ENCODE assay signal across 13 cellular contexts in genomic region chr17:68351395-68351794, GRCh38.
DNase-seq lines count a peak whose midpoint lies in the region; ATAC-seq and TF ChIP-seq lines count a peak whose summit lies in the region.
"Had no signal": no experiment of that assay in that cellular context is flagged by ENCODE, and none has a peak within 500 bp of the region (broad histone marks: within the 10 kb centered on the region; RNA-seq: fewer than 3 reads in every experiment).

No MANE protein-coding gene starts in this region.

- no peaks in the 10 kb centered on the region for H3K9me3 ChIP-seq in heart left ventricle
- H3K9me3 ChIP-seq: BLaER1 treated with 17β-estradiol and CSF1 and Interleukin-3, amounts not matched to agents 10 nM and 100 nM had no signal

- H3K4me1 ChIP-seq in ACC112 (ENCODE audit: control insufficient read depth, insufficient read depth, low read length, unreplicated experiment) (peaks cover 25% of the 10 kb centered on the region), heart left ventricle (peaks cover 0 to 66% (median 0%) of the 10 kb centered on the region in 12 donors)

- H3K27me3 ChIP-seq in ACC112 (ENCODE audit: insufficient read depth, low read length) (no peaks in the 10 kb centered on the region), heart left ventricle (no peaks in the 10 kb centered on the region)

- no peaks in the 10 kb centered on the region for H3K27me3 Mint-ChIP-seq in activated T-helper 17 cell treated with anti-CD3 and anti-CD28 coated beads, Interleukin-2, amount 50 U/mL, for 72 hours
- H3K27me3 Mint-ChIP-seq in endothelial cell (ENCODE audit: unreplicated experiment): peaks cover 2% of the 10 kb centered on the region

- H2AFZ ChIP-seq in ACC112 (ENCODE audit: low read length, unreplicated experiment): peak overlapping the region; percentile 1

- intact Hi-C loops in heart left ventricle (cut with DNase I): loop anchor here in 2 of 10 donors (1.0 to 2.0 kb wide), 2 partner anchors 47 to 48 kb away; no protein-coding TSS in a partner anchor

- DNase-seq in ELR (ENCODE audit: low read depth) (peak; percentile 36), heart left ventricle (peak in 2 of 5 donors; percentile 13 to 45), endothelial cell (ENCODE audit: low spot score) (no peak), NCI-H226 (no peak)
- DNase-seq: activated T-cell treated with anti-CD3 and anti-CD28 coated beads for 4 hours; hypothalamus; mesenchymal stem cell; stimulated activated CD4-positive, alpha-beta T cell treated with anti-CD3 and anti-CD28 coated beads, Interleukin-1b, Interleukin-23, amount 100 ng/mL, for 48 hours had no signal

- no peak for TF ChIP-seq POLR2A in heart left ventricle (IDR thresholded peaks at IDR 0.05)

- ATAC-seq in activated T-helper 17 cell treated with anti-CD3 and anti-CD28 coated beads, Interleukin-2, amount 50 U/mL, for 72 hours (replicated peaks): no peak
- peak in 3 of 4 donors; percentile 26 to 62 (median 57) for ATAC-seq in heart left ventricle
- no peak for ATAC-seq in HG03159 (IDR thresholded peaks at IDR 0.05; ENCODE audit: unreplicated experiment)
- no peak for ATAC-seq in GM21717 (IDR thresholded peaks at IDR 0.05; ENCODE audit: unreplicated experiment)

- H3K4me3 Mint-ChIP-seq in activated T-helper 17 cell treated with anti-CD3 and anti-CD28 coated beads, Interleukin-2, amount 50 U/mL, for 72 hours: no peak overlapping the region
- H3K4me3 Mint-ChIP-seq in endothelial cell (ENCODE audit: unreplicated experiment): no peak overlapping the region

- no peaks in the 10 kb centered on the region for H3K36me3 ChIP-seq in ACC112 (ENCODE audit: insufficient read depth, low read length)
- H3K36me3 ChIP-seq in heart left ventricle: no peaks in the 10 kb centered on the region

- no peaks in the 10 kb centered on the region for H3K9me3 Mint-ChIP-seq in activated T-helper 17 cell treated with anti-CD3 and anti-CD28 coated beads, Interleukin-2, amount 50 U/mL, for 72 hours
- H3K9me3 Mint-ChIP-seq in endothelial cell (ENCODE audit: unreplicated experiment): no peaks in the 10 kb centered on the region

- no peaks in the 10 kb centered on the region for H3K79me2 ChIP-seq in ACC112 (ENCODE audit: control insufficient read depth, insufficient read depth, low read length, unreplicated experiment)

- H3K4me1 Mint-ChIP-seq in activated T-helper 17 cell treated with anti-CD3 and anti-CD28 coated beads, Interleukin-2, amount 50 U/mL, for 72 hours: peaks cover 48% of the 10 kb centered on the region
- peaks cover 10% of the 10 kb centered on the region for H3K4me1 Mint-ChIP-seq in endothelial cell (ENCODE audit: unreplicated experiment)

- H3K4me3 ChIP-seq in ACC112 (ENCODE audit: low read depth, low read length) (no peak overlapping the region), heart left ventricle (no peak overlapping the region)
- H3K4me3 ChIP-seq: BLaER1 treated with 17β-estradiol and CSF1 and Interleukin-3, amounts not matched to agents 10 nM and 100 nM had no signal

- H3K27ac Mint-ChIP-seq in activated T-helper 17 cell treated with anti-CD3 and anti-CD28 coated beads, Interleukin-2, amount 50 U/mL, for 72 hours: peak overlapping the region; percentile 35
- H3K27ac Mint-ChIP-seq in endothelial cell (ENCODE audit: unreplicated experiment): no peak overlapping the region

- 60 to 71% (median 70%) methylated on average over 7 of the region's 7 CpGs for WGBS in heart left ventricle, 4 donors

- peak in 11 of 12 donors; percentile 13 to 51 (median 37) for TF ChIP-seq CTCF in heart left ventricle (IDR thresholded peaks at IDR 0.05)
- TF ChIP-seq CTCF in endothelial cell (IDR thresholded peaks at IDR 0.05; ENCODE audit: unreplicated experiment): no peak

- H3K27ac ChIP-seq in ACC112 (ENCODE audit: low read depth, low read length) (no peak overlapping the region), heart left ventricle (no peak overlapping the region)
- H3K27ac ChIP-seq: BLaER1 treated with 17β-estradiol and CSF1 and Interleukin-3, amounts not matched to agents 10 nM and 100 nM had no signal

- H3K36me3 Mint-ChIP-seq in activated T-helper 17 cell treated with anti-CD3 and anti-CD28 coated beads, Interleukin-2, amount 50 U/mL, for 72 hours (ENCODE audit: low read depth): no peaks in the 10 kb centered on the region
- H3K36me3 Mint-ChIP-seq in endothelial cell (ENCODE audit: low read depth, unreplicated experiment): peaks cover 4% of the 10 kb centered on the region

Comparison
In these comparisons a context has a peak if more than half of its experiments do, and no peak if none do; other contexts are left out.
1. ATAC-seq: peak in heart left ventricle (3 of 4); none in activated T-helper 17 cell treated with anti-CD3 and anti-CD28 coated beads, Interleukin-2, amount 50 U/mL, for 72 hours (single experiment), HG03159 (single experiment) and GM21717 (single experiment).